ENCODE assay signal across 8 cellular contexts in genomic region chr15:64092075-64092820, GRCh38. TPM values are rescaled to one million over a fixed set of nuclear protein-coding genes. Genes with fewer than 3 reads are reported as not detected.
A peak's percentile ranks its signal among the peaks of the same experiment; 100 is the strongest.
DNase-seq lines count a peak whose midpoint lies in the region; ATAC-seq and TF ChIP-seq lines count a peak whose summit lies in the region.

No MANE protein-coding gene starts in this region.

- peak overlapping the region; percentile 86 for H3K9ac ChIP-seq in SU-DHL-6 (ENCODE audit: low read length)

- no peak for TF ChIP-seq EP300 in stomach (IDR thresholded peaks at IDR 0.05)

- no peak overlapping the region for H2AFZ ChIP-seq in SU-DHL-6 (ENCODE audit: low read depth, low read length, severe bottlenecking)

- peak overlapping the region; percentile 82 for H3K27ac ChIP-seq in SU-DHL-6 (ENCODE audit: low read depth, low read length)
- H3K27ac ChIP-seq in stomach: peak overlapping the region in 4 of 5 donors; percentile 85 to 95 (median 92)

- H3K4me2 ChIP-seq in SU-DHL-6 (ENCODE audit: low read depth, low read length, poor library complexity, severe bottlenecking): peak overlapping the region; percentile 92

- no peak for TF ChIP-seq POLR2A in stomach (IDR thresholded peaks at IDR 0.05)

- CTCF ChIA-PET in activated CD8-positive, alpha-beta memory T cell treated with anti-CD3 and anti-CD28 coated beads, Interleukin-2, amount 10 ng/mL, durations not matched to agents 7 days and 5 days (lab: Charles Lee): interaction anchor here (0.5 to 4.2 kb wide), 14 partner anchors 10 to 625 kb away, joined by 3 to 19 read pairs (median 4); partner anchors contain the start of genes PPIB, TRIP4 and USP3

- H3K79me2 ChIP-seq in SU-DHL-6 (ENCODE audit: insufficient read depth, low read length): peaks cover 74% of the 10 kb centered on the region

- H3K9me3 ChIP-seq in SU-DHL-6 (ENCODE audit: insufficient read depth, low read length): no peaks in the 10 kb centered on the region
- no peaks in the 10 kb centered on the region for H3K9me3 ChIP-seq in stomach

- H3K4me1 ChIP-seq in stomach: peaks cover 24 to 76% (median 48%) of the 10 kb centered on the region in 4 donors

- intact Hi-C loops in stomach (cut with DNase I; ENCODE audit: low total_unique reads): loop anchor here (10.0 kb wide), 1 partner anchor 63 kb away; the partner anchor contains the start of gene SNX22

- peaks cover 29% of the 10 kb centered on the region for H3K36me3 Mint-ChIP-seq in activated CD8-positive, alpha-beta memory T cell treated with anti-CD3 and anti-CD28 coated beads, Interleukin-2, amount 10 ng/mL, durations not matched to agents 7 days and 5 days

- H3F3A ChIP-seq in SU-DHL-6 (ENCODE audit: insufficient read depth): peaks cover 8% of the 10 kb centered on the region

- ATAC-seq in activated CD8-positive, alpha-beta memory T cell treated with anti-CD3 and anti-CD28 coated beads, Interleukin-2, amount 10 ng/mL, durations not matched to agents 7 days and 5 days: no peak
- no peak for ATAC-seq in GM21737 (IDR thresholded peaks at IDR 0.05; ENCODE audit: unreplicated experiment)

- H3K4me3 ChIP-seq in SU-DHL-6 (ENCODE audit: insufficient read depth, low read length, poor library complexity, severe bottlenecking) (peak overlapping the region; percentile 89), fibroblast of mammary gland (ENCODE audit: control insufficient read depth, low read depth, low read length) (peak overlapping the region; percentile 79), stomach (peak overlapping the region in 2 of 4 donors; percentile 83 to 88)

- peaks cover 53% of the 10 kb centered on the region for H3K4me1 Mint-ChIP-seq in activated CD8-positive, alpha-beta memory T cell treated with anti-CD3 and anti-CD28 coated beads, Interleukin-2, amount 10 ng/mL, durations not matched to agents 7 days and 5 days

- peak overlapping the region; percentile 98 for H3K27ac Mint-ChIP-seq in activated CD8-positive, alpha-beta memory T cell treated with anti-CD3 and anti-CD28 coated beads, Interleukin-2, amount 10 ng/mL, durations not matched to agents 7 days and 5 days

- TF ChIP-seq CTCF in SU-DHL-6 (IDR thresholded peaks at IDR 0.05; ENCODE audit: insufficient read depth, low read length, poor library complexity, severe bottlenecking) (no peak), fibroblast of mammary gland (conservative IDR thresholded peaks at IDR 0.05; ENCODE audit: control insufficient read depth, insufficient read depth, low read depth, low read length) (peak; percentile 17), stomach (IDR thresholded peaks at IDR 0.05) (no peak)

- no peaks in the 10 kb centered on the region for H3K9me2 ChIP-seq in SU-DHL-6 (replicated peaks; ENCODE audit: insufficient read depth, low read length)

- no peaks in the 10 kb centered on the region for H4K20me1 ChIP-seq in SU-DHL-6 (ENCODE audit: low read depth, low read length)

- peak overlapping the region; percentile 99 for H3K4me3 Mint-ChIP-seq in activated CD8-positive, alpha-beta memory T cell treated with anti-CD3 and anti-CD28 coated beads, Interleukin-2, amount 10 ng/mL, durations not matched to agents 7 days and 5 days

- H3K27me3 ChIP-seq in SU-DHL-6 (ENCODE audit: low read length) (no peaks in the 10 kb centered on the region), stomach (no peaks in the 10 kb centered on the region)

- no peak for DNase-seq in activated CD8-positive, alpha-beta memory T cell treated with anti-CD3 and anti-CD28 coated beads, Interleukin-2, amount 10 ng/mL, durations not matched to agents 7 days and 5 days
- no peak for DNase-seq in activated CD8-positive, alpha-beta memory T cell treated with anti-CD3 and anti-CD28 coated beads for 24 hours
- DNase-seq in fibroblast of mammary gland (ENCODE audit: low read depth) (no peak), stomach (no peak), C1 segment of cervical spinal cord (lab: John Stamatoyannopoulos, UW) (no peak), SK-N-DZ (ENCODE audit: low spot score) (no peak)

- H3K36me3 ChIP-seq in SU-DHL-6 (ENCODE audit: low read length) (peaks cover 18% of the 10 kb centered on the region), stomach (peaks cover 0 to 28% (median 25%) of the 10 kb centered on the region in 4 donors)

- peaks cover 3% of the 10 kb centered on the region for H3K9me3 Mint-ChIP-seq in activated CD8-positive, alpha-beta memory T cell treated with anti-CD3 and anti-CD28 coated beads, Interleukin-2, amount 10 ng/mL, durations not matched to agents 7 days and 5 days (ENCODE audit: low read depth)

- H3K27me3 Mint-ChIP-seq in activated CD8-positive, alpha-beta memory T cell treated with anti-CD3 and anti-CD28 coated beads, Interleukin-2, amount 10 ng/mL, durations not matched to agents 7 days and 5 days: no peaks in the 10 kb centered on the region

RNA-seq across cellular contexts. Expression of gene CIAO2A, which starts 1.4 kb away (rescaled TPM):
- 10 to 100 TPM; 66.4 to 80.2 TPM for total RNA-seq in activated CD8-positive, alpha-beta memory T cell treated with anti-CD3 and anti-CD28 coated beads, Interleukin-2, amount 10 ng/mL, durations not matched to agents 7 days and 5 days
- total RNA-seq in stomach: 100 to 1,000 TPM in 3 of 5 donors, 10 to 100 TPM in 2; 27.2 to 425 (median 107) TPM
- 100 to 1,000 TPM in 2 of 3 donors, 10 to 100 TPM in 1; 58.8 to 158 (median 155) TPM for polyA plus RNA-seq in stomach
- polyA plus RNA-seq in SK-N-DZ (2014; cell fraction: cytosol; rRNA removed): 177 and 192 TPM in 2 replicates
- 156 and 162 TPM in 2 replicates for polyA plus RNA-seq in SK-N-DZ (2014; cell fraction: nucleus; rRNA removed)

RNA-seq across cellular contexts. Expression of gene SNX1, which starts 3.5 kb away (rescaled TPM):
- total RNA-seq in activated CD8-positive, alpha-beta memory T cell treated with anti-CD3 and anti-CD28 coated beads, Interleukin-2, amount 10 ng/mL, durations not matched to agents 7 days and 5 days: 100 to 1,000 TPM; 108 to 114 TPM
- 100 to 1,000 TPM in 1 of 5 donors, 10 to 100 TPM in 4; 61.2 to 119 (median 64.8) TPM for total RNA-seq in stomach
- 10 to 100 TPM; 38.8 to 62.3 (median 57.5) TPM for polyA plus RNA-seq in stomach
- polyA plus RNA-seq in SK-N-DZ (2014; cell fraction: cytosol; rRNA removed): 33.8 and 34.1 TPM in 2 replicates
- polyA plus RNA-seq in SK-N-DZ (2014; cell fraction: nucleus; rRNA removed): 42.3 and 96.4 TPM in 2 replicates

RNA-seq across cellular contexts. Expression of gene DAPK2, which starts 46.0 kb away (rescaled TPM):
- total RNA-seq in activated CD8-positive, alpha-beta memory T cell treated with anti-CD3 and anti-CD28 coated beads, Interleukin-2, amount 10 ng/mL, durations not matched to agents 7 days and 5 days: 10 to 100 TPM; 14.1 to 15.0 TPM
- 100 to 1,000 TPM in 1 of 5 donors, 10 to 100 TPM in 3, 1 to 10 TPM in 1; 9.0 to 178 (median 16.8) TPM for total RNA-seq in stomach
- polyA plus RNA-seq in stomach: 10 to 100 TPM in 1 of 3 donors, 1 to 10 TPM in 2; 5.2 to 29.3 (median 5.3) TPM
- polyA plus RNA-seq in SK-N-DZ (2014; cell fraction: cytosol; rRNA removed): 0.28 and 0.65 TPM in 2 replicates
- polyA plus RNA-seq in SK-N-DZ (2014; cell fraction: nucleus; rRNA removed): 0.62 and 0.67 TPM in 2 replicates

RNA-seq across cellular contexts. Expression of gene SNX22, which starts 59.3 kb away (rescaled TPM):
- under 1 TPM; 0.21 to 0.35 TPM for total RNA-seq in activated CD8-positive, alpha-beta memory T cell treated with anti-CD3 and anti-CD28 coated beads, Interleukin-2, amount 10 ng/mL, durations not matched to agents 7 days and 5 days
- total RNA-seq in stomach: 10 to 100 TPM in 1 of 5 donors, 1 to 10 TPM in 1, under 1 TPM in 1, not detected in 2; 0.92 to 41.1 (median 5.9) TPM
- 1 to 10 TPM; 2.6 to 4.5 (median 3.1) TPM for polyA plus RNA-seq in stomach
- 4.5 and 6.9 TPM in 2 replicates for polyA plus RNA-seq in SK-N-DZ (2014; cell fraction: cytosol; rRNA removed)
- 22.6 and 27.8 TPM in 2 replicates for polyA plus RNA-seq in SK-N-DZ (2014; cell fraction: nucleus; rRNA removed)
